Comparison of ENCODE assay signal across 1 cellular context in the genomic region with DNA sequence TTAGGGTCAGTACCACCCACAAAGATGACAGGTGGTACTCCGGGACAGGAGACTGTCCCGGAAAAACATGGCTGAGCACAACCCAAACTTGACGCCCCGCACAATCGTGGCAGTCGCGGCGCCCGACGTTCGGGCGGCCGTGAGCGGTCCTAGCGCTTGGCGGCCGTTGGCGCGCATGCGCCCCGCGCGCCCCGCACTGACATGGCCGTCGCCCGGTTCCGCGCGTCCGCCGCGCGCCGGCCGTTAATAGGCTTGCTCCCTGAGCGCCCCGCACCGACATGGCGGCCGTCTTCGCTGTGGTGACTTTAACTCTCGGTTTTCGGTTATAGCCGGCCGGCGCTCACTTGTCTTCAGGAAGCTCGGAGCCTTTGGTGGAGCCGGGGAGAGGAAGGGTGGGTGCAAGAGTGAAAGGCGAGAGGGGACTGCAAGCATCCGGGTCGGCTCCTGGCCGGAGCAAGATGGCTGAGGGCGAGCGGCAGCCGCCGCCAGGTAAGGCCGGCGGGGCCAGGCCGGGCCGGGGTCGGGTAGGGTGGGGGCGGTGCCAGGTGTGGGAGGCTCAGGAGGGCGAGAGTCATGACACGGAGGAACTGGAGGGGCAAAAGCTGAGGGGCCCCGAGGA.
TF ChIP-seq lines count a peak whose summit lies in the region.

A gene (plus strand): TSS at position 273 of the 619 bp plus-strand sequence. CDS start 186 bp downstream, at position 459.

TF ChIP-seq in K562, 482 proteins besides CTCF, POLR2A, EP300 and RAD21 (continued from another document and continues in another):
- TF ChIP-seq, protein P1, sequence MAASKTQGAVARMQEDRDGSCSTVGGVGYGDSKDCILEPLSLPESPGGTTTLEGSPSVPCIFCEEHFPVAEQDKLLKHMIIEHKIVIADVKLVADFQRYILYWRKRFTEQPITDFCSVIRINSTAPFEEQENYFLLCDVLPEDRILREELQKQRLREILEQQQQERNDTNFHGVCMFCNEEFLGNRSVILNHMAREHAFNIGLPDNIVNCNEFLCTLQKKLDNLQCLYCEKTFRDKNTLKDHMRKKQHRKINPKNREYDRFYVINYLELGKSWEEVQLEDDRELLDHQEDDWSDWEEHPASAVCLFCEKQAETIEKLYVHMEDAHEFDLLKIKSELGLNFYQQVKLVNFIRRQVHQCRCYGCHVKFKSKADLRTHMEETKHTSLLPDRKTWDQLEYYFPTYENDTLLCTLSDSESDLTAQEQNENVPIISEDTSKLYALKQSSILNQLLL (CRISPR knock-in tag; IDR thresholded peaks at IDR 0.05; ENCODE audit: borderline replicate concordance): no peak
- TF ChIP-seq ZNF444 (CRISPR knock-in tag; IDR thresholded peaks at IDR 0.05) (no peak), FOXP1 (CRISPR knock-in tag; IDR thresholded peaks at IDR 0.05) (no peak), RFX5 (IDR thresholded peaks at IDR 0.05; ENCODE audit: low read depth, low read length) (no peak), BRD4 (IDR thresholded peaks at IDR 0.05) (no peak), ZNF695 (CRISPR knock-in tag; IDR thresholded peaks at IDR 0.05) (no peak), ZNF311 (CRISPR knock-in tag; IDR thresholded peaks at IDR 0.05) (no peak), BMI1 (IDR thresholded peaks at IDR 0.05; ENCODE audit: low read length) (no peak), CAMTA2 (CRISPR knock-in tag; conservative IDR thresholded peaks at IDR 0.05) (no peak), PHF20 (IDR thresholded peaks at IDR 0.05; ENCODE audit: partially characterized antibody) (peak; percentile 28), ZNF778 (CRISPR knock-in tag; IDR thresholded peaks at IDR 0.05) (no peak), SRSF3 (IDR thresholded peaks at IDR 0.05; ENCODE audit: insufficient read depth, low read length) (no peak), SREBF1 (IDR thresholded peaks at IDR 0.05; ENCODE audit: borderline replicate concordance, low read depth, low read length) (no peak), CXXC5 (CRISPR knock-in tag; IDR thresholded peaks at IDR 0.05) (peak; percentile 90), TEAD1 (CRISPR knock-in tag; IDR thresholded peaks at IDR 0.05) (peak in 1 of 2 experiments; percentile 28; a peak in 1 of 4 replicates), HMGN3 (IDR thresholded peaks at IDR 0.05; ENCODE audit: borderline replicate concordance, extremely low read depth, insufficient read length, low read depth, low read length) (peak; percentile 62), ZZZ3 (IDR thresholded peaks at IDR 0.05) (no peak), LEF1 (IDR thresholded peaks at IDR 0.05) (no peak), U2AF2 (optimal IDR thresholded peaks at IDR 0.05; ENCODE audit: low read depth, low read length) (no peak), CHD2 (IDR thresholded peaks at IDR 0.05; ENCODE audit: low read depth, low read length) (no peak)
- TF ChIP-seq, protein P2, sequence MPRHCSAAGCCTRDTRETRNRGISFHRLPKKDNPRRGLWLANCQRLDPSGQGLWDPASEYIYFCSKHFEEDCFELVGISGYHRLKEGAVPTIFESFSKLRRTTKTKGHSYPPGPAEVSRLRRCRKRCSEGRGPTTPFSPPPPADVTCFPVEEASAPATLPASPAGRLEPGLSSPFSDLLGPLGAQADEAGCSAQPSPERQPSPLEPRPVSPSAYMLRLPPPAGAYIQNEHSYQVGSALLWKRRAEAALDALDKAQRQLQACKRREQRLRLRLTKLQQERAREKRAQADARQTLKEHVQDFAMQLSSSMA (CRISPR knock-in tag; IDR thresholded peaks at IDR 0.05): no peak
- TF ChIP-seq, protein P3, sequence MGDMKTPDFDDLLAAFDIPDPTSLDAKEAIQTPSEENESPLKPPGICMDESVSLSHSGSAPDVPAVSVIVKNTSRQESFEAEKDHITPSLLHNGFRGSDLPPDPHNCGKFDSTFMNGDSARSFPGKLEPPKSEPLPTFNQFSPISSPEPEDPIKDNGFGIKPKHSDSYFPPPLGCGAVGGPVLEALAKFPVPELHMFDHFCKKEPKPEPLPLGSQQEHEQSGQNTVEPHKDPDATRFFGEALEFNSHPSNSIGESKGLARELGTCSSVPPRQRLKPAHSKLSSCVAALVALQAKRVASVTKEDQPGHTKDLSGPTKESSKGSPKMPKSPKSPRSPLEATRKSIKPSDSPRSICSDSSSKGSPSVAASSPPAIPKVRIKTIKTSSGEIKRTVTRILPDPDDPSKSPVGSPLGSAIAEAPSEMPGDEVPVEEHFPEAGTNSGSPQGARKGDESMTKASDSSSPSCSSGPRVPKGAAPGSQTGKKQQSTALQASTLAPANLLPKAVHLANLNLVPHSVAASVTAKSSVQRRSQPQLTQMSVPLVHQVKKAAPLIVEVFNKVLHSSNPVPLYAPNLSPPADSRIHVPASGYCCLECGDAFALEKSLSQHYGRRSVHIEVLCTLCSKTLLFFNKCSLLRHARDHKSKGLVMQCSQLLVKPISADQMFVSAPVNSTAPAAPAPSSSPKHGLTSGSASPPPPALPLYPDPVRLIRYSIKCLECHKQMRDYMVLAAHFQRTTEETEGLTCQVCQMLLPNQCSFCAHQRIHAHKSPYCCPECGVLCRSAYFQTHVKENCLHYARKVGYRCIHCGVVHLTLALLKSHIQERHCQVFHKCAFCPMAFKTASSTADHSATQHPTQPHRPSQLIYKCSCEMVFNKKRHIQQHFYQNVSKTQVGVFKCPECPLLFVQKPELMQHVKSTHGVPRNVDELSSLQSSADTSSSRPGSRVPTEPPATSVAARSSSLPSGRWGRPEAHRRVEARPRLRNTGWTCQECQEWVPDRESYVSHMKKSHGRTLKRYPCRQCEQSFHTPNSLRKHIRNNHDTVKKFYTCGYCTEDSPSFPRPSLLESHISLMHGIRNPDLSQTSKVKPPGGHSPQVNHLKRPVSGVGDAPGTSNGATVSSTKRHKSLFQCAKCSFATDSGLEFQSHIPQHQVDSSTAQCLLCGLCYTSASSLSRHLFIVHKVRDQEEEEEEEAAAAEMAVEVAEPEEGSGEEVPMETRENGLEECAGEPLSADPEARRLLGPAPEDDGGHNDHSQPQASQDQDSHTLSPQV (IDR thresholded peaks at IDR 0.05): no peak
- TF ChIP-seq, protein P4, sequence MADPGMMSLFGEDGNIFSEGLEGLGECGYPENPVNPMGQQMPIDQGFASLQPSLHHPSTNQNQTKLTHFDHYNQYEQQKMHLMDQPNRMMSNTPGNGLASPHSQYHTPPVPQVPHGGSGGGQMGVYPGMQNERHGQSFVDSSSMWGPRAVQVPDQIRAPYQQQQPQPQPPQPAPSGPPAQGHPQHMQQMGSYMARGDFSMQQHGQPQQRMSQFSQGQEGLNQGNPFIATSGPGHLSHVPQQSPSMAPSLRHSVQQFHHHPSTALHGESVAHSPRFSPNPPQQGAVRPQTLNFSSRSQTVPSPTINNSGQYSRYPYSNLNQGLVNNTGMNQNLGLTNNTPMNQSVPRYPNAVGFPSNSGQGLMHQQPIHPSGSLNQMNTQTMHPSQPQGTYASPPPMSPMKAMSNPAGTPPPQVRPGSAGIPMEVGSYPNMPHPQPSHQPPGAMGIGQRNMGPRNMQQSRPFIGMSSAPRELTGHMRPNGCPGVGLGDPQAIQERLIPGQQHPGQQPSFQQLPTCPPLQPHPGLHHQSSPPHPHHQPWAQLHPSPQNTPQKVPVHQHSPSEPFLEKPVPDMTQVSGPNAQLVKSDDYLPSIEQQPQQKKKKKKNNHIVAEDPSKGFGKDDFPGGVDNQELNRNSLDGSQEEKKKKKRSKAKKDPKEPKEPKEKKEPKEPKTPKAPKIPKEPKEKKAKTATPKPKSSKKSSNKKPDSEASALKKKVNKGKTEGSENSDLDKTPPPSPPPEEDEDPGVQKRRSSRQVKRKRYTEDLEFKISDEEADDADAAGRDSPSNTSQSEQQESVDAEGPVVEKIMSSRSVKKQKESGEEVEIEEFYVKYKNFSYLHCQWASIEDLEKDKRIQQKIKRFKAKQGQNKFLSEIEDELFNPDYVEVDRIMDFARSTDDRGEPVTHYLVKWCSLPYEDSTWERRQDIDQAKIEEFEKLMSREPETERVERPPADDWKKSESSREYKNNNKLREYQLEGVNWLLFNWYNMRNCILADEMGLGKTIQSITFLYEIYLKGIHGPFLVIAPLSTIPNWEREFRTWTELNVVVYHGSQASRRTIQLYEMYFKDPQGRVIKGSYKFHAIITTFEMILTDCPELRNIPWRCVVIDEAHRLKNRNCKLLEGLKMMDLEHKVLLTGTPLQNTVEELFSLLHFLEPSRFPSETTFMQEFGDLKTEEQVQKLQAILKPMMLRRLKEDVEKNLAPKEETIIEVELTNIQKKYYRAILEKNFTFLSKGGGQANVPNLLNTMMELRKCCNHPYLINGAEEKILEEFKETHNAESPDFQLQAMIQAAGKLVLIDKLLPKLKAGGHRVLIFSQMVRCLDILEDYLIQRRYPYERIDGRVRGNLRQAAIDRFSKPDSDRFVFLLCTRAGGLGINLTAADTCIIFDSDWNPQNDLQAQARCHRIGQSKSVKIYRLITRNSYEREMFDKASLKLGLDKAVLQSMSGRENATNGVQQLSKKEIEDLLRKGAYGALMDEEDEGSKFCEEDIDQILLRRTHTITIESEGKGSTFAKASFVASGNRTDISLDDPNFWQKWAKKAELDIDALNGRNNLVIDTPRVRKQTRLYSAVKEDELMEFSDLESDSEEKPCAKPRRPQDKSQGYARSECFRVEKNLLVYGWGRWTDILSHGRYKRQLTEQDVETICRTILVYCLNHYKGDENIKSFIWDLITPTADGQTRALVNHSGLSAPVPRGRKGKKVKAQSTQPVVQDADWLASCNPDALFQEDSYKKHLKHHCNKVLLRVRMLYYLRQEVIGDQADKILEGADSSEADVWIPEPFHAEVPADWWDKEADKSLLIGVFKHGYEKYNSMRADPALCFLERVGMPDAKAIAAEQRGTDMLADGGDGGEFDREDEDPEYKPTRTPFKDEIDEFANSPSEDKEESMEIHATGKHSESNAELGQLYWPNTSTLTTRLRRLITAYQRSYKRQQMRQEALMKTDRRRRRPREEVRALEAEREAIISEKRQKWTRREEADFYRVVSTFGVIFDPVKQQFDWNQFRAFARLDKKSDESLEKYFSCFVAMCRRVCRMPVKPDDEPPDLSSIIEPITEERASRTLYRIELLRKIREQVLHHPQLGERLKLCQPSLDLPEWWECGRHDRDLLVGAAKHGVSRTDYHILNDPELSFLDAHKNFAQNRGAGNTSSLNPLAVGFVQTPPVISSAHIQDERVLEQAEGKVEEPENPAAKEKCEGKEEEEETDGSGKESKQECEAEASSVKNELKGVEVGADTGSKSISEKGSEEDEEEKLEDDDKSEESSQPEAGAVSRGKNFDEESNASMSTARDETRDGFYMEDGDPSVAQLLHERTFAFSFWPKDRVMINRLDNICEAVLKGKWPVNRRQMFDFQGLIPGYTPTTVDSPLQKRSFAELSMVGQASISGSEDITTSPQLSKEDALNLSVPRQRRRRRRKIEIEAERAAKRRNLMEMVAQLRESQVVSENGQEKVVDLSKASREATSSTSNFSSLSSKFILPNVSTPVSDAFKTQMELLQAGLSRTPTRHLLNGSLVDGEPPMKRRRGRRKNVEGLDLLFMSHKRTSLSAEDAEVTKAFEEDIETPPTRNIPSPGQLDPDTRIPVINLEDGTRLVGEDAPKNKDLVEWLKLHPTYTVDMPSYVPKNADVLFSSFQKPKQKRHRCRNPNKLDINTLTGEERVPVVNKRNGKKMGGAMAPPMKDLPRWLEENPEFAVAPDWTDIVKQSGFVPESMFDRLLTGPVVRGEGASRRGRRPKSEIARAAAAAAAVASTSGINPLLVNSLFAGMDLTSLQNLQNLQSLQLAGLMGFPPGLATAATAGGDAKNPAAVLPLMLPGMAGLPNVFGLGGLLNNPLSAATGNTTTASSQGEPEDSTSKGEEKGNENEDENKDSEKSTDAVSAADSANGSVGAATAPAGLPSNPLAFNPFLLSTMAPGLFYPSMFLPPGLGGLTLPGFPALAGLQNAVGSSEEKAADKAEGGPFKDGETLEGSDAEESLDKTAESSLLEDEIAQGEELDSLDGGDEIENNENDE (IDR thresholded peaks at IDR 0.05; ENCODE audit: low read depth, low read length): no peak
- TF ChIP-seq, protein P5, sequence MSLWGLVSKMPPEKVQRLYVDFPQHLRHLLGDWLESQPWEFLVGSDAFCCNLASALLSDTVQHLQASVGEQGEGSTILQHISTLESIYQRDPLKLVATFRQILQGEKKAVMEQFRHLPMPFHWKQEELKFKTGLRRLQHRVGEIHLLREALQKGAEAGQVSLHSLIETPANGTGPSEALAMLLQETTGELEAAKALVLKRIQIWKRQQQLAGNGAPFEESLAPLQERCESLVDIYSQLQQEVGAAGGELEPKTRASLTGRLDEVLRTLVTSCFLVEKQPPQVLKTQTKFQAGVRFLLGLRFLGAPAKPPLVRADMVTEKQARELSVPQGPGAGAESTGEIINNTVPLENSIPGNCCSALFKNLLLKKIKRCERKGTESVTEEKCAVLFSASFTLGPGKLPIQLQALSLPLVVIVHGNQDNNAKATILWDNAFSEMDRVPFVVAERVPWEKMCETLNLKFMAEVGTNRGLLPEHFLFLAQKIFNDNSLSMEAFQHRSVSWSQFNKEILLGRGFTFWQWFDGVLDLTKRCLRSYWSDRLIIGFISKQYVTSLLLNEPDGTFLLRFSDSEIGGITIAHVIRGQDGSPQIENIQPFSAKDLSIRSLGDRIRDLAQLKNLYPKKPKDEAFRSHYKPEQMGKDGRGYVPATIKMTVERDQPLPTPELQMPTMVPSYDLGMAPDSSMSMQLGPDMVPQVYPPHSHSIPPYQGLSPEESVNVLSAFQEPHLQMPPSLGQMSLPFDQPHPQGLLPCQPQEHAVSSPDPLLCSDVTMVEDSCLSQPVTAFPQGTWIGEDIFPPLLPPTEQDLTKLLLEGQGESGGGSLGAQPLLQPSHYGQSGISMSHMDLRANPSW (CRISPR knock-in tag; IDR thresholded peaks at IDR 0.05): no peak
- TF ChIP-seq, protein P6, sequence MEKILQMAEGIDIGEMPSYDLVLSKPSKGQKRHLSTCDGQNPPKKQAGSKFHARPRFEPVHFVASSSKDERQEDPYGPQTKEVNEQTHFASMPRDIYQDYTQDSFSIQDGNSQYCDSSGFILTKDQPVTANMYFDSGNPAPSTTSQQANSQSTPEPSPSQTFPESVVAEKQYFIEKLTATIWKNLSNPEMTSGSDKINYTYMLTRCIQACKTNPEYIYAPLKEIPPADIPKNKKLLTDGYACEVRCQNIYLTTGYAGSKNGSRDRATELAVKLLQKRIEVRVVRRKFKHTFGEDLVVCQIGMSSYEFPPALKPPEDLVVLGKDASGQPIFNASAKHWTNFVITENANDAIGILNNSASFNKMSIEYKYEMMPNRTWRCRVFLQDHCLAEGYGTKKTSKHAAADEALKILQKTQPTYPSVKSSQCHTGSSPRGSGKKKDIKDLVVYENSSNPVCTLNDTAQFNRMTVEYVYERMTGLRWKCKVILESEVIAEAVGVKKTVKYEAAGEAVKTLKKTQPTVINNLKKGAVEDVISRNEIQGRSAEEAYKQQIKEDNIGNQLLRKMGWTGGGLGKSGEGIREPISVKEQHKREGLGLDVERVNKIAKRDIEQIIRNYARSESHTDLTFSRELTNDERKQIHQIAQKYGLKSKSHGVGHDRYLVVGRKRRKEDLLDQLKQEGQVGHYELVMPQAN (IDR thresholded peaks at IDR 0.05; ENCODE audit: borderline replicate concordance): no peak
